8 cellular contexts compared by ENCODE assay signal in genomic region chr2:55282110-55282917, GRCh38. TPM values are rescaled to one million over a fixed set of nuclear protein-coding genes. Genes with fewer than 3 reads are reported as not detected.
DNase-seq lines count a peak whose midpoint lies in the region; ATAC-seq and TF ChIP-seq lines count a peak whose summit lies in the region.

No MANE protein-coding gene starts in this region.

- no peak for TF ChIP-seq CTCF in kidney epithelial cell (IDR thresholded peaks at IDR 0.05; ENCODE audit: insufficient read depth, low read length, poor library complexity, severe bottlenecking)

- peak overlapping the region; percentile 70 for H3K4me3 ChIP-seq in kidney epithelial cell (ENCODE audit: low read depth, low read length)

- no peaks in the 10 kb centered on the region for H3K27me3 ChIP-seq in kidney epithelial cell (ENCODE audit: control insufficient read depth, insufficient read depth, low read length)

- DNase-seq in A172 (ENCODE audit: low spot score) = peak; percentile 52
- peak; percentile 58 for DNase-seq in NCI-H2196 (lab: John Stamatoyannopoulos, UW; ENCODE audit: unreplicated experiment)
- peak; percentile 60 to 78 (median 72) for DNase-seq in activated CD4-positive, CD25-positive, alpha-beta regulatory T cell (lab: John Stamatoyannopoulos, UW)
- DNase-seq in central memory CD4-positive, alpha-beta T cell = peak; percentile 87
- DNase-seq in kidney epithelial cell (ENCODE audit: low read depth) = peak; percentile 54
- peak; percentile 92 for DNase-seq in stimulated activated CD4-positive, alpha-beta T cell treated with anti-CD3 and anti-CD28 coated beads, Interleukin-15, amount 100 ng/mL, for 24 hours

- no peaks in the 10 kb centered on the region for H3K36me3 ChIP-seq in kidney epithelial cell (ENCODE audit: control insufficient read depth, insufficient read depth, low read length)

- ATAC-seq in GM18858 (IDR thresholded peaks at IDR 0.05; ENCODE audit: unreplicated experiment) (peak; percentile 96), HG03066 (IDR thresholded peaks at IDR 0.05; ENCODE audit: low read depth, unreplicated experiment) (peak; percentile 91)

RNA-seq across cellular contexts. Expression of gene MTIF2, which starts 13.3 kb away (rescaled TPM):
- 48.9 and 63.9 TPM in 2 replicates for total RNA-seq in A172 (2014; rRNA removed; shearing (Covaris generic))
- 34.8 and 39.9 TPM in 2 replicates for total RNA-seq in kidney epithelial cell

RNA-seq across cellular contexts. Expression of gene RPS27A, which starts 49.8 kb away (rescaled TPM):
- total RNA-seq in A172 (2014; rRNA removed; shearing (Covaris generic)) = 1,013 and 1,849 TPM in 2 replicates
- total RNA-seq in kidney epithelial cell = 3,043 and 3,295 TPM in 2 replicates

RNA-seq across cellular contexts. Expression of gene CLHC1, which starts 50.2 kb away (rescaled TPM):
- 7.2 and 16.2 TPM in 2 replicates for total RNA-seq in A172 (2014; rRNA removed; shearing (Covaris generic))
- 5.8 and 16.5 TPM in 2 replicates for total RNA-seq in kidney epithelial cell

Comparison
In these comparisons a context has a peak if more than half of its experiments do, and no peak if none do; other contexts are left out.
1. Peak in every context shown above with its lines: DNase-seq, ATAC-seq and H3K4me3 ChIP-seq.